ENCODE assay signal across 22 cellular contexts in the genomic region with DNA sequence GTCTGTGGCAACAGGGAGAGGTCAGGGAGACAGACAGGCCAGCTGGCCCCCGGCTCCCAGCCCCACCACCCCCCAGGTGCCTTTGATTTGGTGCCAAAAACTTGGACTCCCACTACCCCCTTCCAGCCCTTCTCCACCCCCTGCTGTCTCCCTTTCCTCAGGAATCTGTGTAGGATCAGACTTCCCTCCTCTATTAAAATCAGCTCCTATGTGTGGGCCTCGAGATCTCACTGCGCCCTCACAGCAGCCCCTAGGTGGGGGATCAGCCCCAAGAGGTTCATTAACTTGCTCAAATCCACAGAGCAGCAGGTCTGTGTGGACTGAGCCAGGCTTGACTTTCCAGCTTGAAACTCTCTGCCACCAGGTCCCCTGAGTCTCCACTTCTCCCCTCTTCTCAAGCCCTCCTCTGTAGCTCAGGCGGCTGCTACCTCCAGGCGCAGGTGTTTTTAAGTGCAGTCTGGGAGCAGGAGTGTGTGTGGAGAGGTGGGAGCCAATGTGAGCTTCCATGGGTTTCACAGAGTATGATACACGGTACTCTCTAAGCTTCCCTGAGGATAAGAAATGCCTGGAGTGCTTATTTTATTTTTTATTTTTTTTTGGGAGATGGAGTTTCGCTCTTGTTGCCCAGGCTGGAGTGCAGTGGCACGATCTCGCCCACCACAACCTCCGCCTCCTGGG. TPM values are rescaled to one million over a fixed set of nuclear protein-coding genes. Genes with fewer than 3 reads are reported as not detected.
DNase-seq lines count a peak whose midpoint lies in the region; FAIRE-seq and TF ChIP-seq lines count a peak whose summit lies in the region.
"Had no signal": no experiment of that assay in that cellular context is flagged by ENCODE, and none has a peak within 500 bp of the region (broad histone marks: within the 10 kb centered on the region; RNA-seq: fewer than 3 reads in every experiment).

No MANE protein-coding gene starts in this region.

- H3K9me3 ChIP-seq in astrocyte (ENCODE audit: insufficient read depth, low read depth, low read length), result no peaks in the 10 kb centered on the region
- peaks cover 0 to 2% of the 10 kb centered on the region in 2 donors for H3K9me3 ChIP-seq in neuronal stem cell (replicated peaks in 1 of 2; ENCODE audit: control insufficient read depth in 2 of 2, insufficient read depth in 1 of 2, low read depth in 1 of 2, low read length in 2 of 2)
- H3K9me3 ChIP-seq: SK-N-SH had no signal

- TF ChIP-seq CTCF in astrocyte (IDR thresholded peaks at IDR 0.05; ENCODE audit: insufficient read depth, low read depth, low read length), result no peak
- TF ChIP-seq CTCF in D721Med (IDR thresholded peaks at IDR 0.05; ENCODE audit: insufficient read depth, missing control alignments), result no peak

- H4K20me1 ChIP-seq in astrocyte (ENCODE audit: insufficient read depth, low read length), result no peaks in the 10 kb centered on the region

- H3K79me1 ChIP-seq in neuronal stem cell (ENCODE audit: low read depth, low read length), result no peaks in the 10 kb centered on the region

- no peak overlapping the region for H4K8ac ChIP-seq in neuronal stem cell (ENCODE audit: low read depth, low read length)

- H3K9ac ChIP-seq in astrocyte (ENCODE audit: low read length) (no peak overlapping the region), neuronal stem cell (ENCODE audit: low read depth, low read length, poor library complexity) (no peak overlapping the region)
- H3K9ac ChIP-seq: SK-N-SH had no signal

- H3K4me1 Mint-ChIP-seq in astrocyte (ENCODE audit: low read depth, unreplicated experiment), result no peaks in the 10 kb centered on the region

- no peak overlapping the region for H3K23ac ChIP-seq in neuronal stem cell (ENCODE audit: low read depth, low read length, poor library complexity)

- no peaks in the 10 kb centered on the region for H3K9me3 Mint-ChIP-seq in astrocyte (ENCODE audit: unreplicated experiment)

- H3K27me3 ChIP-seq in astrocyte (ENCODE audit: insufficient read depth, low read length), result peaks cover 25% of the 10 kb centered on the region
- H3K27me3 ChIP-seq in neuronal stem cell (ENCODE audit: control insufficient read depth in 3 of 3, insufficient read depth in 3 of 3, low read depth in 1 of 3, low read length in 3 of 3), result peaks cover 0 to 14% (median 0%) of the 10 kb centered on the region in 3 experiments

- no peak overlapping the region for H3K18ac ChIP-seq in neuronal stem cell (ENCODE audit: low read length)

- peak; percentile 11 for DNase-seq in NCI-H1436 (lab: John Stamatoyannopoulos, UW)
- no peak for DNase-seq in NCI-H1436 treated with DMSO at 0.1 percent for 48 hours (lab: John Stamatoyannopoulos, UW)
- peak; percentile 15 for DNase-seq in NCI-H2107 (lab: John Stamatoyannopoulos, UW)
- DNase-seq in astrocyte (ENCODE audit: low read depth), result no peak
- no peak for DNase-seq in neuronal stem cell (ENCODE audit: low spot score)
- DNase-seq in NCI-H82 (lab: John Stamatoyannopoulos, UW), result no peak
- DNase-seq in D721Med (ENCODE audit: insufficient read length, low spot score), result no peak
- no peak for DNase-seq in NCI-H1417 treated with DMSO at 0.1 percent for 48 hours (lab: John Stamatoyannopoulos, UW)
- DNase-seq: 8988T; Calu3; CD4-positive, alpha-beta memory T cell; GDM1; NCI-H1048; NCI-H1694 treated with DMSO at 0.1 percent for 48 hours; NCI-H524 treated with DMSO at 0.1 percent for 48 hours; SHP77; SK-N-SH had no signal

- H2AK5ac ChIP-seq in neuronal stem cell (ENCODE audit: low read depth, low read length), result no peak overlapping the region

- H3K4me3 ChIP-seq in astrocyte (ENCODE audit: insufficient read depth, low read depth, low read length) (no peak overlapping the region), neuronal stem cell (ENCODE audit: low read length in 2 of 2) (no peak overlapping the region)

- H3K4me1 ChIP-seq in astrocyte (ENCODE audit: insufficient read depth, low read length), result no peaks in the 10 kb centered on the region
- peaks cover 0 to 9% of the 10 kb centered on the region in 2 donors for H3K4me1 ChIP-seq in neuronal stem cell (ENCODE audit: control insufficient read depth in 2 of 2, insufficient read depth in 1 of 2, low read depth in 1 of 2, low read length in 2 of 2)

- no peak overlapping the region for H4K91ac ChIP-seq in neuronal stem cell (ENCODE audit: low read depth, low read length, poor library complexity)

- no peaks in the 10 kb centered on the region for H3K36me3 ChIP-seq in astrocyte (ENCODE audit: insufficient read depth, low read length)
- H3K36me3 ChIP-seq in neuronal stem cell (replicated peaks in 1 of 2; ENCODE audit: control insufficient read depth in 2 of 2, insufficient read depth in 2 of 2, low read length in 2 of 2), result peaks cover under 1 to 2% of the 10 kb centered on the region in 2 donors

- peak overlapping the region; percentile 31 for H3K14ac ChIP-seq in neuronal stem cell (ENCODE audit: low read length)

- FAIRE-seq in astrocyte (lab: Jason Lieb, UNC) (no peak), D721Med (lab: Jason Lieb, UNC) (no peak)
- FAIRE-seq: GM18507 had no signal

- no peak overlapping the region for H2BK15ac ChIP-seq in neuronal stem cell (ENCODE audit: low read length)

- WGBS in neuronal stem cell (ENCODE audit: extremely low coverage in 2 of 2, insufficient read length in 2 of 2, insufficient replicate concordance in 1 of 2), 2 donors, result no CpG with 5 or more reads among the region's 10 CpGs

- H3K79me2 ChIP-seq in astrocyte (ENCODE audit: insufficient read depth, low read length), result no peaks in the 10 kb centered on the region

- no peak overlapping the region for H2BK12ac ChIP-seq in neuronal stem cell (ENCODE audit: low read length)

- H3K27me3 Mint-ChIP-seq in astrocyte (ENCODE audit: low read depth, unreplicated experiment), result peaks cover 21% of the 10 kb centered on the region

- H2BK5ac ChIP-seq in neuronal stem cell (ENCODE audit: low read length), result no peak overlapping the region

- H3K4me2 ChIP-seq in astrocyte (ENCODE audit: low read length) (no peak overlapping the region), neuronal stem cell (ENCODE audit: insufficient read depth, low read length, poor library complexity, severe bottlenecking) (no peak overlapping the region)
- H3K4me2 ChIP-seq: SK-N-SH had no signal

- H2BK120ac ChIP-seq in neuronal stem cell (ENCODE audit: low read depth, low read length), result no peak overlapping the region

- H2AFZ ChIP-seq in astrocyte (ENCODE audit: low read depth, low read length) (no peak overlapping the region), neuronal stem cell (ENCODE audit: low read length) (no peak overlapping the region)

- H3K4me3 Mint-ChIP-seq in astrocyte (ENCODE audit: unreplicated experiment), result no peak overlapping the region

- peak overlapping the region; percentile 34 for H3K27ac Mint-ChIP-seq in astrocyte (ENCODE audit: unreplicated experiment)

- H3K27ac ChIP-seq in astrocyte (ENCODE audit: low read depth, low read length), result no peak overlapping the region
- no peak overlapping the region for H3K27ac ChIP-seq in neuronal stem cell (replicated peaks; ENCODE audit: low read length)

- H3K36me3 Mint-ChIP-seq in astrocyte (ENCODE audit: low read depth, unreplicated experiment), result peaks cover 6% of the 10 kb centered on the region
- H3K36me3 Mint-ChIP-seq: CD4-positive, alpha-beta memory T cell had no signal

- H3K4ac ChIP-seq in neuronal stem cell (ENCODE audit: low read length), result no peak overlapping the region

RNA-seq across cellular contexts. Expression of a gene that starts 1.7 kb away (rescaled TPM):
- total RNA-seq in astrocyte, result not detected in 2 replicates
- 0.03 TPM for polyA plus RNA-seq in neuronal stem cell (2013, experiment 1 of 2)
- polyA plus RNA-seq in neuronal stem cell (2013, experiment 2 of 2), result not detected
- total RNA-seq: Calu3; CD4-positive, alpha-beta memory T cell; H4; MCF 10A; OCI-LY7 had no signal
- polyA plus RNA-seq: BJ; CD4-positive, alpha-beta memory T cell; SK-N-SH had no signal

RNA-seq across cellular contexts. Expression of a gene that starts 6.8 kb away (rescaled TPM):
- total RNA-seq in astrocyte, result 0.18 and 0.38 TPM in 2 replicates
- polyA plus RNA-seq in neuronal stem cell (2013, experiment 1 of 2), result 0.06 TPM
- polyA plus RNA-seq in neuronal stem cell (2013, experiment 2 of 2), result 0.10 TPM
- total RNA-seq: Calu3; CD4-positive, alpha-beta memory T cell; MCF 10A; OCI-LY7 had no signal
- polyA plus RNA-seq: CD4-positive, alpha-beta memory T cell had no signal

RNA-seq across cellular contexts. Expression of a gene that starts 10.5 kb away (rescaled TPM):
- total RNA-seq in astrocyte, result 68.2 and 69.3 TPM in 2 replicates
- polyA plus RNA-seq in neuronal stem cell (2013, experiment 1 of 2), result 86.7 TPM
- 90.3 TPM for polyA plus RNA-seq in neuronal stem cell (2013, experiment 2 of 2)

RNA-seq across cellular contexts. Expression of a gene that starts 21.5 kb away (rescaled TPM):
- 50.7 and 56.9 TPM in 2 replicates for total RNA-seq in astrocyte
- polyA plus RNA-seq in neuronal stem cell (2013, experiment 1 of 2), result 155 TPM
- 142 TPM for polyA plus RNA-seq in neuronal stem cell (2013, experiment 2 of 2)
- total RNA-seq: OCI-LY7 had no signal
- polyA plus RNA-seq: SK-N-SH had no signal

RNA-seq across cellular contexts. Expression of a gene that starts 28.5 kb away (rescaled TPM):
- not detected in 2 replicates for total RNA-seq in astrocyte
- 0.04 TPM for polyA plus RNA-seq in neuronal stem cell (2013, experiment 1 of 2)
- polyA plus RNA-seq in neuronal stem cell (2013, experiment 2 of 2), result 0.03 TPM
- total RNA-seq: Calu3; CD4-positive, alpha-beta memory T cell; H4; MCF 10A had no signal
- polyA plus RNA-seq: BJ; CD4-positive, alpha-beta memory T cell; SK-N-SH had no signal

Comparison
In these comparisons a context has a peak if more than half of its experiments do, and no peak if none do; other contexts are left out.
1. DNase-seq: peak in NCI-H1436 (single experiment) and NCI-H2107 (single experiment); none in NCI-H1436 treated with DMSO at 0.1 percent for 48 hours (single experiment), astrocyte (single experiment), neuronal stem cell (single experiment), NCI-H82 (single experiment), D721Med (single experiment) and NCI-H1417 treated with DMSO at 0.1 percent for 48 hours (single experiment).